8 cellular contexts compared by ENCODE assay signal in the genomic region with DNA sequence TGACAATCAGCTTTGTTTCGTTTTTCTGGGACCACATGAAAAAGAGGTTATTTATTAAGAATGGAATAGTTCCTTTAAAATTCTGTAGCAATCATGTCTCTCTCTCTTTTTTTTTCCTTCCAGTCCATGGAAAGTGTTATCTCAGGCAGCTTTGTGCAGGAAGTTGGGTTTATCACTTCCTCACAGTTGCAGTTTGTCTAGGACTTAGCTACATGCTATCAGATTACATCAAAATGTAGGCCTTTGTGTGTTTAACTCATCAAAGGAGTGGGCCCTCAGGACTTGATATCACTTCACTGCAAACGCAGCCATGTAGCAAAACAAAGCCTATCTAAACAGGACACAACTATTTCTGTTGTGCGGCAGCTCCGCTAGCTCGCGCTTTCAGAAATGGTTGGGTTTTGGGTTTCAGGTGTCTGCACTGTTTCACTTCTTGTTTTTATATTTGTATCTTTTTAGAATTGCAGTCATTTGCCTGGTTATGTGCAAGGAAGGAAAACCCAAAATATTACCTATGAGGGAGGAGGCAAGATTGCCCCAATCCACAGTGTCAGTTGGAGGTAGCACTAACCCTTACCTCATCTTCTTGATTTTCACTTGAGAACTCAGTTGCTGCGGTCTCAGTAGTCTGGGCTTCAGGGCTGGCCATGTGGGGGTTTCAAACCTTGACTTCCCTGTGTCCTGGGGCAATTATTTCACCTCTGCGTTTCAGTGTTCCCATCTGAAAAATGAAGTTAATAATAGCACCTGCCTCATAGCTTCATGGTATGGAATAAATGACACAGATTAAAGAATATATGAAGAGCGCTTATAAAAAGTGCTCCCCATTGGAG.
DNase-seq lines count a peak whose midpoint lies in the region; ATAC-seq and FAIRE-seq lines count a peak whose summit lies in the region.

No MANE protein-coding gene starts in this region.

- no peak for FAIRE-seq in small intestine (lab: Jason Lieb, UNC)

- peaks cover 18% of the 10 kb centered on the region for H3K4me1 ChIP-seq in mesodermal cell (ENCODE audit: control insufficient read depth, insufficient read depth, low read length, poor library complexity, severe bottlenecking)
- peaks cover 0 to 9% of the 10 kb centered on the region in 2 donors for H3K4me1 ChIP-seq in small intestine (ENCODE audit: control insufficient read depth in 2 of 2, insufficient read depth in 1 of 2, low read depth in 1 of 2, low read length in 1 of 2)

- ATAC-seq in GM19468 (IDR thresholded peaks at IDR 0.05; ENCODE audit: extremely low read depth, unreplicated experiment) (peak; percentile 77), HG03442 (IDR thresholded peaks at IDR 0.05; ENCODE audit: unreplicated experiment) (peak; percentile 73)

- WGBS in mesodermal cell (ENCODE audit: insufficient coverage in 2 of 2), 2 experiments = 80 to 100% methylated on average over 1 to 2 of the region's 9 CpGs
- 59 to 73% (median 69%) methylated on average over 9 of the region's 9 CpGs for WGBS in small intestine, 3 donors

- H3K36me3 ChIP-seq in mesodermal cell (ENCODE audit: control insufficient read depth, insufficient read depth, low read length) (no peaks in the 10 kb centered on the region), small intestine (ENCODE audit: control insufficient read depth in 2 of 2, insufficient read depth in 2 of 2, low read length in 2 of 2) (no peaks in the 10 kb centered on the region)

- peak overlapping the region; percentile 76 for H3K27ac ChIP-seq in mesodermal cell (ENCODE audit: low read depth, low read length, severe bottlenecking)
- H3K27ac ChIP-seq in small intestine (ENCODE audit: low read depth in 1 of 2, low read length in 1 of 2) = peak overlapping the region in 1 of 2 donors; percentile 60

- H3K9me3 ChIP-seq in mesodermal cell (ENCODE audit: control insufficient read depth, low read length) (no peaks in the 10 kb centered on the region), small intestine (ENCODE audit: control insufficient read depth, low read depth) (no peaks in the 10 kb centered on the region)

- H3K4me3 ChIP-seq in mesodermal cell (ENCODE audit: extremely low read depth, insufficient read depth, low read length, poor library complexity, severe bottlenecking) (no peak overlapping the region), small intestine (ENCODE audit: low read depth in 1 of 2, low read length in 2 of 2) (no peak overlapping the region)

- peak; percentile 27 for DNase-seq in EH (ENCODE audit: low read depth)
- peak; percentile 48 for DNase-seq in UCSD-AML1 (lab: John Stamatoyannopoulos, UW; ENCODE audit: unreplicated experiment)
- DNase-seq in small intestine = no peak
- no peak for DNase-seq in NCI-H1092 (lab: John Stamatoyannopoulos, UW)
- no peak for DNase-seq in NCI-H446 treated with DMSO at 0.1 percent for 48 hours (lab: John Stamatoyannopoulos, UW)

- H3K27me3 ChIP-seq in small intestine (ENCODE audit: control insufficient read depth in 2 of 2, insufficient read depth in 2 of 2, low read length in 2 of 2) = no peaks in the 10 kb centered on the region

Comparison
In these comparisons a context has a peak if more than half of its experiments do, and no peak if none do; other contexts are left out.
1. DNase-seq: peak in EH (single experiment) and UCSD-AML1 (single experiment); none in small intestine (single experiment), NCI-H1092 (single experiment) and NCI-H446 treated with DMSO at 0.1 percent for 48 hours (single experiment).